ENCODE assay signal across 11 cellular contexts in genomic region chr1:119662034-119662437, GRCh38. TPM values are rescaled to one million over a fixed set of nuclear protein-coding genes. Genes with fewer than 3 reads are reported as not detected.
DNase-seq lines count a peak whose midpoint lies in the region; ATAC-seq lines count a peak whose summit lies in the region.
"Had no signal": no experiment of that assay in that cellular context is flagged by ENCODE, and none has a peak within 500 bp of the region (broad histone marks: within the 10 kb centered on the region; RNA-seq: fewer than 3 reads in every experiment).

No MANE protein-coding gene starts in this region.

- ATAC-seq in GM19025 (IDR thresholded peaks at IDR 0.05; ENCODE audit: low read depth, unreplicated experiment) (peak; percentile 43), GM21825 (IDR thresholded peaks at IDR 0.05; ENCODE audit: unreplicated experiment) (peak; percentile 60), HG03196 (IDR thresholded peaks at IDR 0.05; ENCODE audit: unreplicated experiment) (peak; percentile 60)
- peak; percentile 61 for ATAC-seq in stimulated activated memory B cell treated with anti-CD40 and anti-IgM and Interleukin-4, amounts not matched to agents 10 μg/mL and 1 μg/mL and 100 μg/mL, for 72 hours

- H3K4me3 Mint-ChIP-seq in stimulated activated memory B cell treated with anti-CD40 and anti-IgM and Interleukin-4, amounts not matched to agents 10 μg/mL and 1 μg/mL and 100 μg/mL, for 72 hours = no peak overlapping the region
- H3K4me3 Mint-ChIP-seq: stimulated activated naive CD8-positive, alpha-beta T cell treated with anti-CD3 and anti-CD28 coated beads, Interleukin-15, Interleukin-2, amounts not matched to agents 100 ng/mL and 50 ng/mL, for 24 hours had no signal

- peaks cover 23% of the 10 kb centered on the region for H3K4me1 Mint-ChIP-seq in stimulated activated memory B cell treated with anti-CD40 and anti-IgM and Interleukin-4, amounts not matched to agents 10 μg/mL and 1 μg/mL and 100 μg/mL, for 72 hours

- DNase-seq in DMS53 treated with DMSO at 0.1 percent for 48 hours (lab: John Stamatoyannopoulos, UW; ENCODE audit: unreplicated experiment) (no peak), G401 (ENCODE audit: low spot score) (no peak), NCI-H526 treated with DMSO at 0.1 percent for 48 hours (lab: John Stamatoyannopoulos, UW) (no peak)
- DNase-seq: activated CD4-positive, alpha-beta T cell treated with anti-CD3 and anti-CD28 coated beads, Interleukin-2, amount 50 U/mL, for 48 hours; COR-L47; Kasumi-1 had no signal

- H3K9me3 Mint-ChIP-seq in stimulated activated memory B cell treated with anti-CD40 and anti-IgM and Interleukin-4, amounts not matched to agents 10 μg/mL and 1 μg/mL and 100 μg/mL, for 72 hours = no peaks in the 10 kb centered on the region
- H3K9me3 Mint-ChIP-seq: stimulated activated naive CD8-positive, alpha-beta T cell treated with anti-CD3 and anti-CD28 coated beads, Interleukin-15, Interleukin-2, amounts not matched to agents 100 ng/mL and 50 ng/mL, for 24 hours had no signal

- H3K36me3 Mint-ChIP-seq in stimulated activated memory B cell treated with anti-CD40 and anti-IgM and Interleukin-4, amounts not matched to agents 10 μg/mL and 1 μg/mL and 100 μg/mL, for 72 hours = no peaks in the 10 kb centered on the region

- H3K27me3 Mint-ChIP-seq in stimulated activated memory B cell treated with anti-CD40 and anti-IgM and Interleukin-4, amounts not matched to agents 10 μg/mL and 1 μg/mL and 100 μg/mL, for 72 hours = peaks cover 31% of the 10 kb centered on the region

- in situ Hi-C loops in G401 (cut with HindIII; ENCODE audit: low sequenced_read_pairs) = no loop called here

- peak overlapping the region; percentile 9 for H3K27ac Mint-ChIP-seq in stimulated activated memory B cell treated with anti-CD40 and anti-IgM and Interleukin-4, amounts not matched to agents 10 μg/mL and 1 μg/mL and 100 μg/mL, for 72 hours
- H3K27ac Mint-ChIP-seq: stimulated activated naive CD8-positive, alpha-beta T cell treated with anti-CD3 and anti-CD28 coated beads, Interleukin-15, Interleukin-2, amounts not matched to agents 100 ng/mL and 50 ng/mL, for 24 hours had no signal

RNA-seq across cellular contexts. Expression of gene ZNF697, which starts 14.0 kb away (rescaled TPM):
- 2.6 and 4.5 TPM in 2 replicates for total RNA-seq in G401 (2014; rRNA removed; shearing (Covaris generic))

RNA-seq across cellular contexts. Expression of gene PHGDH, which starts 49.7 kb away (rescaled TPM):
- total RNA-seq in G401 (2014; rRNA removed; shearing (Covaris generic)) = 180 and 181 TPM in 2 replicates
